ENCODE assay signal across 8 cellular contexts in the genomic region with DNA sequence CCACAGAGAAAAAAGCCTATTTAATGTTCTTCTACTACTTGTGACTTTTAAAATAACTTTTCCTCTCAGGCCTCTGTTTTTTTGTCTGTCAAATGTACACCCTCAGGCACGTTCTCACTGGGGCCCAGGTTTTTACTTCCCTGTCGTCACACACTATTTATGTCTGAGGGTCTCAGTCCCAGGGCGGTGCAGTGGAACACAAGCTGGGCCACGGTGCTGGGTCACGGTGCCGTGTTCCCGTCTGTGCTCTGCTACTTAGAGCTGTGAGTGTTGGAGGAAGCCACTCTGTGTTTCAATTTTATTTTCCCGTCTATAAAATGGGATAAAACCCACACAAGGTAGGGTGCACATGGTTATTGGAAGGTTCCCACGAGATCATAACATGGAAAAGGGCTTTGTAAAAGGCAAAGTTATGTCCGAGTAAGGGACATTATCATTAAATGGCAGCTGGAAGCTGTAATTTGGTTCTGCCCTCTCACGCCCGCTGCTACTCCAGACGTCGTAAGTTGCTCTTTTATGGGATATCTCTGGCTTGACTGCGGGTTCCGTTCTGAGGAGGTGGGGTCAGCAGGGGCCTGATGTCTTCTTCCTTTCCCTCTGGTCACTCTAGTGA. TPM values are rescaled to one million over a fixed set of nuclear protein-coding genes. Genes with fewer than 3 reads are reported as not detected.
DNase-seq lines count a peak whose midpoint lies in the region; TF ChIP-seq lines count a peak whose summit lies in the region.

No MANE protein-coding gene starts in this region.

- peaks cover 35% of the 10 kb centered on the region for H3K4me1 Mint-ChIP-seq in activated CD4-positive, alpha-beta memory T cell treated with anti-CD3 and anti-CD28 coated beads for 36 hours (ENCODE audit: low read depth)

- H3K4me3 Mint-ChIP-seq in activated CD4-positive, alpha-beta memory T cell treated with anti-CD3 and anti-CD28 coated beads for 36 hours, result peak overlapping the region; percentile 86

- H3K4me1 ChIP-seq in left ventricle myocardium inferior (peaks cover 37% of the 10 kb centered on the region), skeletal muscle tissue (ENCODE audit: control insufficient read depth in 3 of 3, insufficient read depth in 3 of 3, low read length in 3 of 3) (peaks cover 11 to 21% (median 20%) of the 10 kb centered on the region in 3 donors)

- H3K27ac Mint-ChIP-seq in activated CD4-positive, alpha-beta memory T cell treated with anti-CD3 and anti-CD28 coated beads for 36 hours, result peak overlapping the region; percentile 86

- H3K9me3 ChIP-seq in left ventricle myocardium inferior (replicated peaks) (no peaks in the 10 kb centered on the region), skeletal muscle tissue (ENCODE audit: control insufficient read depth in 3 of 3, low read length in 3 of 3) (no peaks in the 10 kb centered on the region)

- POLR2A ChIA-PET in activated CD4-positive, alpha-beta memory T cell treated with anti-CD3 and anti-CD28 coated beads for 36 hours (lab: Charles Lee), result interaction anchor here (0.7 to 1.1 kb wide), 3 partner anchors 28 to 46 kb away, joined by 4 to 6 read pairs (median 5); no protein-coding TSS in a partner anchor

- no peaks in the 10 kb centered on the region for H3K36me3 ChIP-seq in left ventricle myocardium inferior
- no peaks in the 10 kb centered on the region for H3K36me3 ChIP-seq in skeletal muscle tissue (ENCODE audit: control insufficient read depth in 3 of 3, insufficient read depth in 3 of 3, low read length in 3 of 3)

- H3K27ac ChIP-seq in HL-60 (replicated peaks), result no peak overlapping the region
- peak overlapping the region; percentile 99 for H3K27ac ChIP-seq in left ventricle myocardium inferior (replicated peaks)
- H3K27ac ChIP-seq in skeletal muscle tissue (ENCODE audit: low read depth, low read length), result peak overlapping the region; percentile 82

- peaks cover 10% of the 10 kb centered on the region for H3K36me3 Mint-ChIP-seq in activated CD4-positive, alpha-beta memory T cell treated with anti-CD3 and anti-CD28 coated beads for 36 hours

- no peaks in the 10 kb centered on the region for H3K9me3 Mint-ChIP-seq in activated CD4-positive, alpha-beta memory T cell treated with anti-CD3 and anti-CD28 coated beads for 36 hours

- H3K4me3 ChIP-seq in HL-60 (replicated peaks; ENCODE audit: insufficient read depth, low read length), result peak overlapping the region; percentile 83
- peak overlapping the region; percentile 93 for H3K4me3 ChIP-seq in left ventricle myocardium inferior
- H3K4me3 ChIP-seq in skeletal muscle tissue (ENCODE audit: low read length in 3 of 3), result peak overlapping the region; percentile 76 to 85 (median 78)

- no peaks in the 10 kb centered on the region for H3K27me3 ChIP-seq in HL-60 (ENCODE audit: insufficient read depth, poor library complexity, severe bottlenecking)
- no peaks in the 10 kb centered on the region for H3K27me3 ChIP-seq in left ventricle myocardium inferior (ENCODE audit: low read depth)
- no peaks in the 10 kb centered on the region for H3K27me3 ChIP-seq in skeletal muscle tissue (ENCODE audit: control insufficient read depth in 3 of 3, insufficient read depth in 3 of 3, low read length in 3 of 3)

- H3K27me3 Mint-ChIP-seq in activated CD4-positive, alpha-beta memory T cell treated with anti-CD3 and anti-CD28 coated beads for 36 hours, result no peaks in the 10 kb centered on the region

- intact Hi-C loops in activated CD4-positive, alpha-beta memory T cell treated with anti-CD3 and anti-CD28 coated beads for 36 hours (cut with micrococcal nuclease), result loop anchor here (1.0 to 2.0 kb wide), 2 partner anchors 14 to 35 kb away; partner anchors contain the start of gene REPIN1
- intact Hi-C loops in left ventricle myocardium inferior (cut with micrococcal nuclease), result no loop called here

- DNase-seq in HL-60 (ENCODE audit: low read depth in 1 of 2, low spot score in 1 of 2) (no peak), left ventricle myocardium inferior (no peak), glomerular visceral epithelial cell (ENCODE audit: extremely low spot score) (no peak), retina (no peak)
- DNase-seq in activated CD4-positive, alpha-beta memory T cell treated with anti-CD3 and anti-CD28 coated beads for 36 hours, result no peak
- DNase-seq in stimulated activated CD4-positive, alpha-beta T cell treated with anti-CD3 and anti-CD28 coated beads, Interleukin-4, amount 100 ng/mL, for 4 hours, result no peak
- DNase-seq in stimulated activated CD8-positive, alpha-beta memory T cell treated with anti-CD3 and anti-CD28 coated beads, Interleukin-4, amount 100 ng/mL, for 48 hours, result no peak

- CTCF ChIA-PET in activated CD4-positive, alpha-beta memory T cell treated with anti-CD3 and anti-CD28 coated beads for 36 hours (lab: Charles Lee), result interaction anchor here (0.8 to 2.0 kb wide), 7 partner anchors 15 to 351 kb away, joined by 3 to 7 read pairs (median 6); no protein-coding TSS in a partner anchor

- H3K9ac ChIP-seq in skeletal muscle tissue (ENCODE audit: low read depth in 1 of 3, low read length in 3 of 3), result peak overlapping the region; percentile 94 to 97 (median 95)

- TF ChIP-seq CTCF in HL-60 (IDR thresholded peaks at IDR 0.05; ENCODE audit: insufficient read depth, low read length) (no peak), left ventricle myocardium inferior (IDR thresholded peaks at IDR 0.05; ENCODE audit: borderline replicate concordance) (no peak)

RNA-seq across cellular contexts. Expression of gene ZNF775, which starts 25.1 kb away (rescaled TPM):
- total RNA-seq in activated CD4-positive, alpha-beta memory T cell treated with anti-CD3 and anti-CD28 coated beads for 36 hours, result 1 to 10 TPM; 6.0 to 6.8 TPM
- total RNA-seq in left ventricle myocardium inferior (3.1 TPM), skeletal muscle tissue (6.8 TPM)

RNA-seq across cellular contexts. Expression of gene REPIN1, which starts 35.7 kb away (rescaled TPM):
- total RNA-seq in activated CD4-positive, alpha-beta memory T cell treated with anti-CD3 and anti-CD28 coated beads for 36 hours, result 10 to 100 TPM; 52.3 to 56.9 TPM
- total RNA-seq in left ventricle myocardium inferior (110 TPM), skeletal muscle tissue (31.3 TPM)

RNA-seq across cellular contexts. Expression of gene GIMAP8, which starts 46.2 kb away (rescaled TPM):
- 10 to 100 TPM; 11.8 TPM for total RNA-seq in activated CD4-positive, alpha-beta memory T cell treated with anti-CD3 and anti-CD28 coated beads for 36 hours
- total RNA-seq in left ventricle myocardium inferior (11.0 TPM), skeletal muscle tissue (12.0 TPM)
